1 cellular context compared by ENCODE assay signal in the genomic region with DNA sequence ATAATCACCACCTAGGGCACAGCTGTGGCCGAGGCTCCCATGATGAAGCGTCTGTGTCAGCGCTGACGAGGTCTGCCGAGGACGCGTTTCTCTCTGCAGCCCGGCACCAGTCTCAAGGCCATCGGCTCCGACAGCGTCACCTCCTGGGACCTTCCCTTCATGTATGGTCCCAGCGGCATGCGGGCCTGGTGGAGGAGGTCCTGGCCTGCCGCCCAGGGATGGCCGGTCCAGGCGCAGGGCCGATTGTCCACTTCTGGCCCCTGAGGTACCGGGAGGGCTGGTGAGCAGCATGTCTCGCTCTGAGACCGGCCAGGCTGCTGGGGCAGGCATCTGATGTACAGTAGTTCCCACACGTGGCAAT. TPM values are rescaled to one million over a fixed set of nuclear protein-coding genes. Genes with fewer than 3 reads are reported as not detected.
"Had no signal": no experiment of that assay in that cellular context is flagged by ENCODE, and none has a peak within 500 bp of the region (broad histone marks: within the 10 kb centered on the region; RNA-seq: fewer than 3 reads in every experiment).

No MANE protein-coding gene starts in this region.

RNA-seq across cellular contexts. Expression of gene ICOSLG, which starts 43.6 kb away (rescaled TPM):
- total RNA-seq: ascending aorta had no signal
